ENCODE assay signal across 8 cellular contexts in the genomic region with DNA sequence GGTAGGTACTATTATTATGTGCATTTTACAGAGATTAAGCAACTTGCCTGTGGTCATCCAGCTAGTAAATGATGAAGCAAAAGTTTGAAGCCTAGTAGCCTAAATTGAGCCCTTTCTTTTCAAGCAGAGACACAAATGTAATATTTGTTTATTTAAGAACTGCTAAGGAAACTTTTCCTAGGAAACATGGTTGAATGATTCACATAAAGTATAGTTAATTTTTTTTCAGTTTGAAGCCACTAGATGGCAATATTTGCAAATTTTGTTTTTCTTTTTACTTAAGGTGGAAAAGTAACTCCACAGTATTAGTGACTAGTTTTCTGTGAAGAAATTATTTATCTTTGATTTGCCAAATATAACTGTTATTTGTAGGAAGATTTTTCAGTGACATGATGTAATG. TPM values are rescaled to one million over a fixed set of nuclear protein-coding genes. Genes with fewer than 3 reads are reported as not detected.
DNase-seq lines count a peak whose midpoint lies in the region; ATAC-seq, FAIRE-seq and TF ChIP-seq lines count a peak whose summit lies in the region.

No MANE protein-coding gene starts in this region.

- H3K36me3 Mint-ChIP-seq in stimulated activated naive B cell treated with anti-CD40 and anti-IgM and Interleukin-4, amounts not matched to agents 10 μg/mL and 1 μg/mL and 100 μg/mL, for 72 hours = no peaks in the 10 kb centered on the region

- H3K9me3 Mint-ChIP-seq in stimulated activated naive B cell treated with anti-CD40 and anti-IgM and Interleukin-4, amounts not matched to agents 10 μg/mL and 1 μg/mL and 100 μg/mL, for 72 hours = no peaks in the 10 kb centered on the region

- CTCF ChIA-PET in Panc1 (lab: Charles Lee) = no interaction called here

- in situ Hi-C loops in GM13977 (cut with MboI; ENCODE audit: low pct_unique_long_range_greater_than_20kb, low sequenced_read_pairs, unreplicated experiment) (no loop called here), Panc1 (cut with HindIII; ENCODE audit: low pct_unique_long_range_greater_than_20kb, low sequenced_read_pairs) (no loop called here), GM13976 (cut with MboI; ENCODE audit: low sequenced_read_pairs, unreplicated experiment) (loop anchor here (25.0 kb wide), 1 partner anchor 351 kb away; no protein-coding TSS in a partner anchor)

- H3K4me1 ChIP-seq in Panc1 (ENCODE audit: control insufficient read depth, insufficient read depth, low read length) = no peaks in the 10 kb centered on the region

- H3K4me3 ChIP-seq in Panc1 (ENCODE audit: low read depth in 2 of 2, low read length in 2 of 2) = no peak overlapping the region

- no TSS peak for BruUV-seq in Panc1 (replicated peaks; lab: Mats Ljungman, UMichigan)

- H3K4me1 Mint-ChIP-seq in stimulated activated naive B cell treated with anti-CD40 and anti-IgM and Interleukin-4, amounts not matched to agents 10 μg/mL and 1 μg/mL and 100 μg/mL, for 72 hours = peaks cover 0 to 2% of the 10 kb centered on the region in 2 donors

- no peaks in the 10 kb centered on the region for H3K36me3 ChIP-seq in Panc1 (ENCODE audit: control insufficient read depth, insufficient read depth, low read length)

- DNase-seq in GM13977 (ENCODE audit: low spot score) (no peak), Panc1 (ENCODE audit: low read depth, low spot score) (no peak), frontal cortex (ENCODE audit: low spot score in 2 of 2) (no peak), amniotic stem cell (lab: John Stamatoyannopoulos, UW) (no peak), GM13976 (ENCODE audit: low spot score) (no peak)
- no peak for DNase-seq in stimulated activated naive B cell treated with anti-CD40 and anti-IgM and Interleukin-4, amounts not matched to agents 10 μg/mL and 1 μg/mL and 100 μg/mL, for 72 hours

- peak; percentile 98 for FAIRE-seq in A204.1 (lab: Jason Lieb, UNC)
- FAIRE-seq in frontal cortex (lab: Jason Lieb, UNC) = peak; percentile 98

- no peaks in the 10 kb centered on the region for H3K27me3 ChIP-seq in Panc1 (ENCODE audit: control insufficient read depth, insufficient read depth, low read length)

- no peak for ATAC-seq in Panc1
- no peak for ATAC-seq in stimulated activated naive B cell treated with anti-CD40 and anti-IgM and Interleukin-4, amounts not matched to agents 10 μg/mL and 1 μg/mL and 100 μg/mL, for 72 hours (replicated peaks)
- ATAC-seq in HG03520 (IDR thresholded peaks at IDR 0.05; ENCODE audit: unreplicated experiment) = no peak

- POLR2A ChIA-PET in Panc1 (lab: Charles Lee) = no interaction called here

- intact Hi-C loops in Panc1 (cut with micrococcal nuclease; ENCODE audit: unreplicated experiment) = loop anchor here (10.0 kb wide), 1 partner anchor 133 kb away; no protein-coding TSS in a partner anchor

- no peaks in the 10 kb centered on the region for H3K9me3 ChIP-seq in Panc1 (ENCODE audit: control insufficient read depth, insufficient read depth, low read depth, low read length)

- peak; percentile 29 for TF ChIP-seq CTCF in GM13977 (IDR thresholded peaks at IDR 0.05; ENCODE audit: extremely low read depth, insufficient read depth, missing control alignments)
- TF ChIP-seq CTCF in Panc1 (IDR thresholded peaks at IDR 0.05) = peak; percentile 34; the same call in 1 of the 2 replicates
- no peak for TF ChIP-seq CTCF in GM13976 (IDR thresholded peaks at IDR 0.05; ENCODE audit: borderline replicate concordance, control extremely low read depth, extremely low read depth, insufficient read depth, missing control alignments)

- no peak overlapping the region for H3K27ac ChIP-seq in Panc1 (ENCODE audit: low read length)

- H3K4me3 Mint-ChIP-seq in stimulated activated naive B cell treated with anti-CD40 and anti-IgM and Interleukin-4, amounts not matched to agents 10 μg/mL and 1 μg/mL and 100 μg/mL, for 72 hours = no peak overlapping the region

- no peaks in the 10 kb centered on the region for H3K27me3 Mint-ChIP-seq in stimulated activated naive B cell treated with anti-CD40 and anti-IgM and Interleukin-4, amounts not matched to agents 10 μg/mL and 1 μg/mL and 100 μg/mL, for 72 hours

- H3K27ac Mint-ChIP-seq in stimulated activated naive B cell treated with anti-CD40 and anti-IgM and Interleukin-4, amounts not matched to agents 10 μg/mL and 1 μg/mL and 100 μg/mL, for 72 hours = no peak overlapping the region

RNA-seq across cellular contexts. Expression of a gene that starts 52.8 kb away (rescaled TPM):
- 38.5 TPM for total RNA-seq in Panc1 (2021; ENCODE audit: unreplicated experiment)
- polyA plus RNA-seq in Panc1 (2012; ENCODE audit: insufficient read length) = 19.5 TPM
- total RNA-seq in frontal cortex = 70.5 TPM
